Comparison of ENCODE assay signal across 1 cellular context in genomic region chr1:176799327-176799726, GRCh38.
TF ChIP-seq lines count a peak whose summit lies in the region.

No MANE protein-coding gene starts in this region.

TF ChIP-seq in HepG2, 621 proteins besides CTCF, POLR2A, EP300 and RAD21:
- TF ChIP-seq CREBL2 (CRISPR knock-in tag; IDR thresholded peaks at IDR 0.05; ENCODE audit: borderline replicate concordance) (no peak), ZNF574 (CRISPR knock-in tag; IDR thresholded peaks at IDR 0.05) (peak; percentile 30; the same call in 1 of the 2 replicates), SMARCE1 (IDR thresholded peaks at IDR 0.05; ENCODE audit: borderline replicate concordance) (no peak)
TF ChIP-seq in HepG2: peak in this region for 1.
